11 cellular contexts compared by ENCODE assay signal in the genomic region with DNA sequence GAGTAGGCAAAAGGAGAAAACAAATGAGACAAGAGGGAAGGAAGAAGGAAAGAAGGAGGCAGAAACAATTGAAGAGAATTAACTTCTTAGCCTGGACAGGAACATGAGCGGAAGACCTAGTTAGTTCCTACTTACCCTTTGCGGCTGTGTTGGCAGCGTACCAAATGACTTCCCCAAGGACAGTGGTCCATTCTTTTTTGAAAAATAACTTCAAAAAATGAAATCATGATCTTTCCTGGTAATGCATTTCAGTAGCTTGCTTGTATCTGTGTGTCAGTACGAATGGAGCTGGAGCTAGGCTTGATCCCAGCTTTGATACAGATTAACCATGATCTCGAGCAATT. TPM values are rescaled to one million over a fixed set of nuclear protein-coding genes. Genes with fewer than 3 reads are reported as not detected.
DNase-seq lines count a peak whose midpoint lies in the region; ATAC-seq and TF ChIP-seq lines count a peak whose summit lies in the region.
"Had no signal": no experiment of that assay in that cellular context is flagged by ENCODE, and none has a peak within 500 bp of the region (broad histone marks: within the 10 kb centered on the region; RNA-seq: fewer than 3 reads in every experiment).

No MANE protein-coding gene starts in this region.

- peak overlapping the region in 11 of 12 donors; percentile 50 to 82 (median 62) for H3K27ac ChIP-seq in heart left ventricle

- H3K4me3 ChIP-seq in heart left ventricle, result peak overlapping the region in 3 of 12 donors; percentile 8 to 19 (median 8)

- no peak for TF ChIP-seq POLR2A in heart left ventricle (IDR thresholded peaks at IDR 0.05)

- WGBS in heart left ventricle, 4 donors, result 27 to 38% (median 30%) methylated on average over 5 of the region's 5 CpGs

- no peaks in the 10 kb centered on the region for H3K27me3 ChIP-seq in heart left ventricle

- H3K4me1 ChIP-seq in heart left ventricle, result peaks cover 0 to 38% (median 29%) of the 10 kb centered on the region in 12 donors

- intact Hi-C loops in heart left ventricle (cut with DNase I) (loop anchor here in 2 of 10 donors (5.0 to 10.0 kb wide), 2 partner anchors 58 to 90 kb away; a partner anchor contains a TSS), sciatic nerve (cut with DNase I) (no loop called here)

- DNase-seq in GDM1 (lab: John Stamatoyannopoulos, UW) (peak; percentile 33), SK-MEL-5 (ENCODE audit: low read depth, low spot score) (peak; percentile 46), heart left ventricle (peak; percentile 57 to 70 (median 66)), sciatic nerve (ENCODE audit: low spot score) (peak; percentile 80), LoVo (ENCODE audit: low spot score) (no peak), OCI-M2 (lab: John Stamatoyannopoulos, UW; ENCODE audit: unreplicated experiment) (no peak)
- no peak for DNase-seq in activated CD8-positive, alpha-beta memory T cell treated with anti-CD3 and anti-CD28 coated beads for 24 hours
- DNase-seq: activated CD8-positive, alpha-beta memory T cell treated with anti-CD3 and anti-CD28 coated beads, Interleukin-2, amount 50 U/mL, for 4 hours; CD8-positive, alpha-beta memory T cell; NCI-H1105 had no signal

- no peaks in the 10 kb centered on the region for H3K36me3 ChIP-seq in heart left ventricle

- H3K9me3 ChIP-seq in heart left ventricle, result no peaks in the 10 kb centered on the region

- in situ Hi-C loops in SK-MEL-5 (cut with HindIII; ENCODE audit: low pct_unique_long_range_greater_than_20kb, low sequenced_read_pairs), result no loop called here

- ATAC-seq in heart left ventricle (peak in 3 of 4 donors; percentile 23 to 49 (median 25)), sciatic nerve (peak; percentile 59), HG03571 (IDR thresholded peaks at IDR 0.05; ENCODE audit: unreplicated experiment) (no peak)

- TF ChIP-seq CTCF in heart left ventricle (IDR thresholded peaks at IDR 0.05), result no peak

RNA-seq across cellular contexts. Expression of a gene that starts 41.5 kb away (rescaled TPM):
- 0.21 and 0.29 TPM in 2 replicates for total RNA-seq in SK-MEL-5 (2014; rRNA removed; shearing (Covaris generic))
- polyA plus RNA-seq in SK-MEL-5 (2015; cell fraction: cytosol; rRNA removed), result 0.17 TPM in 1 of 2 replicates, not detected in the other
- polyA plus RNA-seq in SK-MEL-5 (2015; cell fraction: nucleus; rRNA removed), result 0.37 TPM in 1 of 2 replicates, not detected in the other
- 1 to 10 TPM in 3 of 9 donors, under 1 TPM in 5, not detected in 1; 0.22 to 2.0 (median 0.81) TPM for total RNA-seq in heart left ventricle
- polyA plus RNA-seq in heart left ventricle, result under 1 TPM in 1 of 2 donors, not detected in 1; 0.30 TPM
- total RNA-seq in sciatic nerve, result not detected
- total RNA-seq: CD8-positive, alpha-beta memory T cell had no signal
- polyA plus RNA-seq: CD8-positive, alpha-beta memory T cell had no signal

Comparison
In these comparisons a context has a peak if more than half of its experiments do, and no peak if none do; other contexts are left out.
1. DNase-seq: peak in GDM1 (single experiment), SK-MEL-5 (single experiment), heart left ventricle (5 of 5) and sciatic nerve (single experiment); none in activated CD8-positive, alpha-beta memory T cell treated with anti-CD3 and anti-CD28 coated beads for 24 hours (single experiment), LoVo (single experiment) and OCI-M2 (single experiment).